Comparison of ENCODE assay signal across 37 cellular contexts in genomic region chr17:61846976-61847375, GRCh38. TPM values are rescaled to one million over a fixed set of nuclear protein-coding genes. Genes with fewer than 3 reads are reported as not detected.
DNase-seq lines count a peak whose midpoint lies in the region; ATAC-seq, FAIRE-seq and TF ChIP-seq lines count a peak whose summit lies in the region.
"Had no signal": no experiment of that assay in that cellular context is flagged by ENCODE, and none has a peak within 500 bp of the region (broad histone marks: within the 10 kb centered on the region; RNA-seq: fewer than 3 reads in every experiment).

No MANE protein-coding gene starts in this region.

- TF ChIP-seq CTCF in IMR-90 (conservative IDR thresholded peaks at IDR 0.05; ENCODE audit: low read depth, low read length): no peak
- no peak for TF ChIP-seq CTCF in K562 (IDR thresholded peaks at IDR 0.05 in 2 of 3, conservative IDR thresholded peaks at IDR 0.05 in 1 of 3; ENCODE audit: insufficient read depth in 2 of 3, low read depth in 1 of 3, low read length in 3 of 3)

- no peaks in the 10 kb centered on the region for H3K79me2 ChIP-seq in K562 (ENCODE audit: control insufficient read depth, insufficient read depth, low read length)
- peaks cover 33% of the 10 kb centered on the region for H3K79me2 ChIP-seq in Karpas-422 (ENCODE audit: low read length)

- H2AK5ac ChIP-seq in IMR-90 (ENCODE audit: low read depth, low read length): no peak overlapping the region

- no peak overlapping the region for H4K5ac ChIP-seq in IMR-90 (ENCODE audit: low read depth, low read length)

- no peak overlapping the region for H4K8ac ChIP-seq in IMR-90 (ENCODE audit: low read depth in 2 of 2, low read length in 2 of 2)

- WGBS in IMR-90 (ENCODE audit: extremely low coverage in 2 of 2, insufficient read length in 1 of 2), 2 experiments: no CpG with 5 or more reads among the region's 2 CpGs
- 85% methylated on average over 2 of the region's 2 CpGs for WGBS in K562 (ENCODE audit: insufficient coverage, low coverage, missing lambda C conversion rate)

- H3K9ac ChIP-seq in IMR-90 (ENCODE audit: low read depth, low read length): no peak overlapping the region
- H3K9ac ChIP-seq in K562 (ENCODE audit: insufficient read depth in 1 of 2, low read depth in 2 of 2, low read length in 2 of 2): no peak overlapping the region
- no peak overlapping the region for H3K9ac ChIP-seq in Karpas-422 (ENCODE audit: low read length)
- H3K9ac ChIP-seq: BLaER1; BLaER1 treated with 17β-estradiol and CSF1 and Interleukin-3, amounts not matched to agents 10 nM and 100 nM had no signal

- H3K4me1 Mint-ChIP-seq in dendritic cell treated with granulocyte-macrophage colony-stimulating factor and Interleukin-4, amounts not matched to agents 40 ng/mL and 50 ng/mL, for 4 days (ENCODE audit: low read depth): peaks cover 4% of the 10 kb centered on the region
- H3K4me1 Mint-ChIP-seq: B cell; CD14-positive monocyte; CD4-positive, alpha-beta memory T cell; CD8-positive, alpha-beta memory T cell had no signal

- BruUV-seq in IMR-90 (replicated peaks; lab: Mats Ljungman, UMichigan): no TSS peak
- BruUV-seq in K562 (replicated peaks; lab: Mats Ljungman, UMichigan): no TSS peak

- ATAC-seq in IMR-90 (ENCODE audit: low read depth) (no peak), K562 (no peak), GM21447 (IDR thresholded peaks at IDR 0.05; ENCODE audit: unreplicated experiment) (no peak)
- ATAC-seq: A549; CD8-positive, alpha-beta T cell had no signal

- H2AFZ ChIP-seq in IMR-90 (replicated peaks; ENCODE audit: low read length, poor library complexity) (no peak overlapping the region), K562 (ENCODE audit: low read depth, low read length) (no peak overlapping the region), Karpas-422 (ENCODE audit: low read length) (no peak overlapping the region)

- H3K4me1 ChIP-seq in IMR-90 (ENCODE audit: control insufficient read depth, insufficient read depth, low read length) (no peaks in the 10 kb centered on the region), K562 (replicated peaks in 1 of 2; ENCODE audit: control insufficient read depth in 2 of 2, insufficient read depth in 2 of 2, low read length in 2 of 2) (no peaks in the 10 kb centered on the region), Karpas-422 (ENCODE audit: low read length) (no peaks in the 10 kb centered on the region)
- H3K4me1 ChIP-seq: A549, BE2C, BLaER1 had no signal

- dilution Hi-C loops in IMR-90 (cut with HindIII; ENCODE audit: low sequenced_read_pairs, unreplicated experiment): no loop called here

- FAIRE-seq in H54 (lab: Jason Lieb, UNC) (peak; percentile 72), K562 (lab: Jason Lieb, UNC) (no peak)
- FAIRE-seq: A204.1, A549, D721Med had no signal

- DNase-seq in H54 (ENCODE audit: insufficient read length, low spot score) (no peak), IMR-90 (no peak), K562 (ENCODE audit: extremely low read depth in 1 of 4, low spot score in 3 of 4) (no peak), Karpas-422 (no peak), SHP77 treated with DMSO at 0.1 percent for 48 hours (lab: John Stamatoyannopoulos, UW) (no peak), hypothalamus (lab: John Stamatoyannopoulos, UW) (no peak)
- DNase-seq: 8988T; ACHN; AML-193; BE2C; C1 segment of cervical spinal cord; Caco-2; Calu3; CD4-positive, alpha-beta memory T cell; CD4-positive, alpha-beta T cell; CD4-positive, CD25-positive, alpha-beta regulatory T cell; CD8-positive, alpha-beta memory T cell; CD8-positive, alpha-beta T cell; COR-L47; DMS 273 treated with DMSO at 0.1 percent for 48 hours; DMS153; DMS53; DMS79; DMS79 treated with DMSO at 0.1 percent for 48 hours; DND-41; EL had no signal

- no peak overlapping the region for H2BK5ac ChIP-seq in IMR-90 (ENCODE audit: low read depth, low read length, poor library complexity, severe bottlenecking)

- H3K9me1 ChIP-seq in IMR-90 (ENCODE audit: insufficient read depth, low read length): no peaks in the 10 kb centered on the region; the same call in 1 of the 2 replicates
- H3K9me1 ChIP-seq in K562 (ENCODE audit: control insufficient read depth, insufficient read depth, low read length): no peaks in the 10 kb centered on the region

- intact Hi-C loops in IMR-90 (cut with micrococcal nuclease): no loop called here
- intact Hi-C loops in K562 (cut with micrococcal nuclease): no loop called here
- intact Hi-C loops in dendritic cell treated with granulocyte-macrophage colony-stimulating factor and Interleukin-4, amounts not matched to agents 40 ng/mL and 50 ng/mL, for 4 days (cut with micrococcal nuclease): no loop called here

- H4K20me1 ChIP-seq in IMR-90 (ENCODE audit: insufficient read depth, low read length) (no peaks in the 10 kb centered on the region; the same call in 1 of the 2 replicates), K562 (replicated peaks; ENCODE audit: control insufficient read depth, insufficient read depth, low read length) (no peaks in the 10 kb centered on the region), Karpas-422 (ENCODE audit: insufficient read depth, low read depth, low read length) (no peaks in the 10 kb centered on the region)
- H4K20me1 ChIP-seq: BLaER1 had no signal

- peaks cover 8 to 23% of the 10 kb centered on the region in 2 experiments; a peak in 3 of 4 replicates for H3K79me1 ChIP-seq in IMR-90 (ENCODE audit: low read depth in 1 of 2, low read length in 2 of 2)

- no peaks in the 10 kb centered on the region for H3K9me2 ChIP-seq in Karpas-422 (replicated peaks; ENCODE audit: insufficient read depth, low read length)

- H3K4me2 ChIP-seq in IMR-90 (ENCODE audit: low read depth, low read length) (no peak overlapping the region), K562 (ENCODE audit: insufficient read depth, low read length) (no peak overlapping the region), Karpas-422 (ENCODE audit: low read depth, low read length, poor library complexity, severe bottlenecking) (no peak overlapping the region)
- H3K4me2 ChIP-seq: A549; BLaER1; BLaER1 treated with 17β-estradiol and CSF1 and Interleukin-3, amounts not matched to agents 10 nM and 100 nM had no signal

- H3K18ac ChIP-seq in IMR-90 (ENCODE audit: low read depth, low read length): no peak overlapping the region

- no peak for TF ChIP-seq RAD21 in IMR-90 (IDR thresholded peaks at IDR 0.05; ENCODE audit: low read length)
- TF ChIP-seq RAD21 in K562 (CRISPR knock-in tag; conservative IDR thresholded peaks at IDR 0.05 in 1 of 2, IDR thresholded peaks at IDR 0.05 in 1 of 2): no peak

- no peak overlapping the region for H2BK20ac ChIP-seq in IMR-90 (ENCODE audit: low read depth, low read length)

- H3K4ac ChIP-seq in IMR-90 (ENCODE audit: low read depth, low read length): no peak overlapping the region

- in situ Hi-C loops in IMR-90 (cut with MboI; ENCODE audit: low sequenced_read_pairs): loop anchor here (10.0 kb wide), 1 partner anchor 422 kb away; no protein-coding TSS in a partner anchor
- in situ Hi-C loops in K562 (cut with MboI): loop anchor here (10.0 kb wide), 1 partner anchor 422 kb away; no protein-coding TSS in a partner anchor

- H3K36me3 Mint-ChIP-seq in dendritic cell treated with granulocyte-macrophage colony-stimulating factor and Interleukin-4, amounts not matched to agents 40 ng/mL and 50 ng/mL, for 4 days (ENCODE audit: low read depth): no peaks in the 10 kb centered on the region
- H3K36me3 Mint-ChIP-seq: CD8-positive, alpha-beta T cell had no signal

- no peak overlapping the region for H4K91ac ChIP-seq in IMR-90 (ENCODE audit: insufficient read depth, low read depth, low read length)

- POLR2A ChIA-PET in IMR-90 (lab: Charles Lee; ENCODE audit: unreplicated experiment): no interaction called here
- POLR2A ChIA-PET in K562 (lab: Yijun Ruan, JAX): no interaction called here

- H2AK9ac ChIP-seq in IMR-90 (replicated peaks; ENCODE audit: low read depth, low read length, poor library complexity): no peak overlapping the region

- TF ChIP-seq POLR2A in H54 (IDR thresholded peaks at IDR 0.05; ENCODE audit: low read depth, low read length): no peak
- no peak for TF ChIP-seq POLR2A in IMR-90 (IDR thresholded peaks at IDR 0.05; ENCODE audit: low read depth, low read length)
- TF ChIP-seq POLR2A in K562 (conservative IDR thresholded peaks at IDR 0.05): no peak

- H3K36me3 ChIP-seq in IMR-90 (ENCODE audit: control insufficient read depth, insufficient read depth, low read length) (peaks cover 6% of the 10 kb centered on the region; the same call in 1 of the 2 replicates), K562 (ENCODE audit: control insufficient read depth, insufficient read depth, low read length) (peaks cover 46% of the 10 kb centered on the region), Karpas-422 (ENCODE audit: insufficient read depth, low read length) (peaks cover 61% of the 10 kb centered on the region)

- H3K14ac ChIP-seq in IMR-90 (replicated peaks; ENCODE audit: low read depth, low read length): no peak overlapping the region

- peak overlapping the region; percentile 22 for H3K27ac Mint-ChIP-seq in dendritic cell treated with granulocyte-macrophage colony-stimulating factor and Interleukin-4, amounts not matched to agents 40 ng/mL and 50 ng/mL, for 4 days
- H3K27ac Mint-ChIP-seq: B cell; CD14-positive monocyte; CD4-positive, alpha-beta memory T cell; CD4-positive, alpha-beta T cell; CD4-positive, CD25-positive, alpha-beta regulatory T cell; CD8-positive, alpha-beta memory T cell; CD8-positive, alpha-beta T cell had no signal

- H3K27me3 Mint-ChIP-seq in dendritic cell treated with granulocyte-macrophage colony-stimulating factor and Interleukin-4, amounts not matched to agents 40 ng/mL and 50 ng/mL, for 4 days: no peaks in the 10 kb centered on the region
- H3K27me3 Mint-ChIP-seq: B cell; CD4-positive, alpha-beta memory T cell; CD4-positive, alpha-beta T cell; CD4-positive, CD25-positive, alpha-beta regulatory T cell; CD8-positive, alpha-beta memory T cell had no signal

- H3K9me3 Mint-ChIP-seq in dendritic cell treated with granulocyte-macrophage colony-stimulating factor and Interleukin-4, amounts not matched to agents 40 ng/mL and 50 ng/mL, for 4 days: no peaks in the 10 kb centered on the region
- H3K9me3 Mint-ChIP-seq: CD4-positive, alpha-beta T cell; CD4-positive, CD25-positive, alpha-beta regulatory T cell; CD8-positive, alpha-beta T cell had no signal

- H3K4me3 ChIP-seq in IMR-90 (ENCODE audit: insufficient read depth, low read depth, low read length): no peak overlapping the region
- H3K4me3 ChIP-seq in K562: no peak overlapping the region
- H3K4me3 ChIP-seq in Karpas-422 (ENCODE audit: low read length): no peak overlapping the region
- H3K4me3 ChIP-seq: A549; BLaER1; BLaER1 treated with 17β-estradiol and CSF1 and Interleukin-3, amounts not matched to agents 10 nM and 100 nM had no signal

- H3K56ac ChIP-seq in IMR-90 (ENCODE audit: extremely low read depth, insufficient read depth, low read length): no peak overlapping the region

- H3K27me3 ChIP-seq in IMR-90 (ENCODE audit: control insufficient read depth, insufficient read depth, low read length): no peaks in the 10 kb centered on the region
- H3K27me3 ChIP-seq in K562 (ENCODE audit: control insufficient read depth in 2 of 2, insufficient read depth in 2 of 2, low read length in 2 of 2): no peaks in the 10 kb centered on the region
- H3K27me3 ChIP-seq in Karpas-422 (ENCODE audit: low read length): no peaks in the 10 kb centered on the region
- H3K27me3 ChIP-seq: BE2C; BLaER1; BLaER1 treated with 17β-estradiol and CSF1 and Interleukin-3, amounts not matched to agents 10 nM and 100 nM had no signal

- CTCF ChIA-PET in IMR-90 (lab: Yijun Ruan, JAX) (no interaction called here), K562 (lab: Yijun Ruan, JAX; ENCODE audit: low intra/inter-chr PET ratio) (no interaction called here)

- no peak overlapping the region for H3K4me3 Mint-ChIP-seq in dendritic cell treated with granulocyte-macrophage colony-stimulating factor and Interleukin-4, amounts not matched to agents 40 ng/mL and 50 ng/mL, for 4 days
- H3K4me3 Mint-ChIP-seq: B cell; CD14-positive monocyte; CD4-positive, alpha-beta memory T cell; CD4-positive, alpha-beta T cell; CD4-positive, CD25-positive, alpha-beta regulatory T cell; CD8-positive, alpha-beta memory T cell; CD8-positive, alpha-beta T cell had no signal

- H3K23ac ChIP-seq in IMR-90 (ENCODE audit: low read depth, low read length): peak overlapping the region; percentile 42; the same call in 1 of the 2 replicates

- no peak overlapping the region for H2BK120ac ChIP-seq in IMR-90 (ENCODE audit: low read depth, low read length)

- TF ChIP-seq EP300 in K562 (IDR thresholded peaks at IDR 0.05; ENCODE audit: low read length): no peak

- no peak overlapping the region for H2BK15ac ChIP-seq in IMR-90 (ENCODE audit: low read depth, low read length)

- H3K9me3 ChIP-seq in IMR-90 (ENCODE audit: control insufficient read depth, insufficient read depth, low read length) (no peaks in the 10 kb centered on the region), K562 (replicated peaks; ENCODE audit: control insufficient read depth, insufficient read depth, low read depth, low read length) (no peaks in the 10 kb centered on the region), Karpas-422 (ENCODE audit: low read length) (no peaks in the 10 kb centered on the region)
- H3K9me3 ChIP-seq: A549; BE2C; BLaER1; BLaER1 treated with 17β-estradiol and CSF1 and Interleukin-3, amounts not matched to agents 10 nM and 100 nM; Caco-2 had no signal

- no peak overlapping the region for H3K27ac ChIP-seq in IMR-90 (ENCODE audit: insufficient read depth, low read length)
- H3K27ac ChIP-seq in K562 (ENCODE audit: extremely low read depth, low read depth, low read length): no peak overlapping the region
- H3K27ac ChIP-seq in Karpas-422 (ENCODE audit: low read length): no peak overlapping the region
- H3K27ac ChIP-seq: 22Rv1; A549; BLaER1; BLaER1 treated with 17β-estradiol and CSF1 and Interleukin-3, amounts not matched to agents 10 nM and 100 nM; C4-2B had no signal

RNA-seq across cellular contexts. Expression of gene BRIP1, which starts 16.4 kb away (rescaled TPM):
- 19.7 and 34.4 TPM in 2 replicates for total RNA-seq in IMR-90 (2012; rRNA removed)
- polyA plus RNA-seq in IMR-90 (2012; rRNA removed): 5.5 and 6.1 TPM in 2 replicates
- 0.33 and 1.00 TPM in 2 replicates for polyA plus RNA-seq in IMR-90 (2012; cell fraction: cytosol; rRNA removed)
- polyA plus RNA-seq in IMR-90 (2012; cell fraction: nucleus; rRNA removed; ENCODE audit: low replicate concordance): 1.3 and 9.7 TPM in 2 replicates
- 43.6 and 131 TPM in 2 replicates for total RNA-seq in K562 (2011; cell fraction: chromatin; rRNA removed; ENCODE audit: low replicate concordance)
- 15.2 and 23.4 TPM in 2 replicates for total RNA-seq in K562 (2011; cell fraction: nucleolus; rRNA removed)
- 46.1 and 76.3 TPM in 2 replicates for total RNA-seq in K562 (2011; cell fraction: nucleoplasm; rRNA removed)
- 10.3 and 11.0 TPM in 2 replicates for total RNA-seq in K562 (2014; rRNA removed)
- 16.8 and 18.6 TPM in 2 replicates for total RNA-seq in K562 (2014; rRNA removed; fragmentation: Illumina TruSeq; extraction: Trizol)
- 14.9 and 17.5 TPM in 2 replicates for total RNA-seq in K562 (2015; rRNA removed; fragmentation: Illumina TruSeq; extraction: Trizol)
- 9.7 and 11.7 TPM in 2 replicates for total RNA-seq in K562 (2021)
- polyA plus RNA-seq in K562 (2011; rRNA removed): 14.4 and 17.4 TPM in 2 replicates
- polyA plus RNA-seq in K562 (2011; cell fraction: cytosol; rRNA removed): 1.9 and 5.6 TPM in 2 replicates
- 11.9 and 18.2 TPM in 2 replicates for polyA plus RNA-seq in K562 (2011; cell fraction: nucleus; rRNA removed)
- 5.3 and 6.3 TPM in 2 replicates for polyA plus RNA-seq in K562 (2012)
- polyA plus RNA-seq in K562 (2014; fragmentation: Illumina TruSeq; extraction: Trizol): 10.1 and 10.3 TPM in 2 replicates
- polyA plus RNA-seq in K562 (2014; fragmentation: Nextera tagmentation; extraction: Ambion mirVana): 1 to 10 TPM; 2.4 to 3.6 TPM
- polyA plus RNA-seq in K562 (2014; rRNA removed): 9.1 and 11.2 TPM in 2 replicates
- polyA minus RNA-seq in K562 (2011; rRNA and poly(A)+ RNA removed): 55.1 and 57.7 TPM in 2 replicates
- 7.3 and 9.8 TPM in 2 replicates for polyA minus RNA-seq in K562 (2011; cell fraction: cytosol; rRNA and poly(A)+ RNA removed)
- 28.5 and 46.5 TPM in 2 replicates for polyA minus RNA-seq in K562 (2011; cell fraction: nucleus; rRNA and poly(A)+ RNA removed)
- total RNA-seq in Karpas-422 (2014; rRNA removed; shearing (Covaris generic); ENCODE audit: low replicate concordance): 8.5 and 12.6 TPM in 2 replicates
